In the genomic region with DNA sequence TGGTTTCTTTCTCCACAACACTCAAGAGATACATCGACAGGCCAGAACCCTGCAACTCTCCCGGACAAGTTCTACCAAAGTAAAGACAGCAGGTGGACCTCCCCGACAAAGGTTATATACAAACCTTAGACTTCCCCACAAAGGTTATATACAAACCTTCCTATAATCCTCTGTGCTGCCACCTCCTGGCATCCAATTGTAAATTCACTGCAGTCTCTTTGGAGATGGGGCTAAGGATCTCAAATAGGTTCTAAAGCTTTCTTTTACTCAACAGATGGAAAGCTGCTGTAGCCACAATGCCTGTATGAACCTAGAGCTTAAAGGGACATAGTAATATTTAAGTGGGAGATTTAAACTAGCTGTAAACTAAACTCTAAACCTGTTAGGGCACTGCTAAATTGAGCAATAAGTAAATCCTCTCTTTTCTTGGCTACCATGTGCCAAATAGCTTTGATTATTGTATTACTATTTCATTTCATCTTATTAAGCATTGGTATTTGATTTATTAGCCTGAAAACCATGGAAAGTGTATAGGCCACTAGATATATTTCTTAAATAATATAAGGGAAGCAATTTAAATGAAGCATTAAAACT, we compare ENCODE assay signal across 8 cellular contexts. TPM values are rescaled to one million over a fixed set of nuclear protein-coding genes. Genes with fewer than 3 reads are reported as not detected.
DNase-seq lines count a peak whose midpoint lies in the region; ATAC-seq lines count a peak whose summit lies in the region.

No MANE protein-coding gene starts in this region.

- H3K27ac Mint-ChIP-seq in activated naive CD4-positive, alpha-beta T cell treated with anti-CD3 and anti-CD28 coated beads, Interleukin-2, amount 50 U/mL, for 72 hours: no peak overlapping the region

- H3K9me3 Mint-ChIP-seq in activated naive CD4-positive, alpha-beta T cell treated with anti-CD3 and anti-CD28 coated beads, Interleukin-2, amount 50 U/mL, for 72 hours: peaks cover 3% of the 10 kb centered on the region in 2 donors

- H3K36me3 Mint-ChIP-seq in activated naive CD4-positive, alpha-beta T cell treated with anti-CD3 and anti-CD28 coated beads, Interleukin-2, amount 50 U/mL, for 72 hours: no peaks in the 10 kb centered on the region

- peak; percentile 91 for ATAC-seq in GM19452 (IDR thresholded peaks at IDR 0.05; ENCODE audit: unreplicated experiment)
- ATAC-seq in HG03439 (IDR thresholded peaks at IDR 0.05; ENCODE audit: unreplicated experiment): peak; percentile 77
- ATAC-seq in activated naive CD4-positive, alpha-beta T cell treated with anti-CD3 and anti-CD28 coated beads, Interleukin-2, amount 50 U/mL, for 72 hours: peak; percentile 70 to 81
- ATAC-seq in sciatic nerve: no peak

- intact Hi-C loops in sciatic nerve (cut with DNase I): no loop called here

- DNase-seq in EL (peak; percentile 44), OCI-M1 (lab: John Stamatoyannopoulos, UW) (peak; percentile 71), iPS DF 4.7 (ENCODE audit: extremely low read depth, low spot score) (peak; percentile 46), sciatic nerve (ENCODE audit: low spot score) (no peak)
- peak in 1 of 2 donors; percentile 45 for DNase-seq in activated naive CD4-positive, alpha-beta T cell treated with anti-CD3 and anti-CD28 coated beads, Interleukin-2, amount 50 U/mL, for 72 hours (ENCODE audit: low spot score in 2 of 2)
- peak; percentile 37 to 40 for DNase-seq in stimulated activated CD4-positive, alpha-beta T cell treated with anti-CD3 and anti-CD28 coated beads, Interleukin-4, amount 100 ng/mL, for 48 hours (ENCODE audit: low read depth in 2 of 2)

RNA-seq across cellular contexts. Expression of gene MREG, which starts 9.8 kb away (rescaled TPM):
- total RNA-seq in activated naive CD4-positive, alpha-beta T cell treated with anti-CD3 and anti-CD28 coated beads, Interleukin-2, amount 50 U/mL, for 72 hours: 1 to 10 TPM; 4.9 to 7.3 TPM
- total RNA-seq in sciatic nerve: 5.9 TPM

RNA-seq across cellular contexts. Expression of gene PECR, which starts 58.5 kb away (rescaled TPM):
- total RNA-seq in activated naive CD4-positive, alpha-beta T cell treated with anti-CD3 and anti-CD28 coated beads, Interleukin-2, amount 50 U/mL, for 72 hours: 10 to 100 TPM; 25.4 to 34.0 TPM
- total RNA-seq in sciatic nerve: 15.1 TPM

RNA-seq across cellular contexts. Expression of gene TMEM169, which starts 58.6 kb away (rescaled TPM):
- total RNA-seq in activated naive CD4-positive, alpha-beta T cell treated with anti-CD3 and anti-CD28 coated beads, Interleukin-2, amount 50 U/mL, for 72 hours: 1 to 10 TPM; 1.7 to 1.8 TPM
- 1.6 TPM for total RNA-seq in sciatic nerve
